26 cellular contexts compared by ENCODE assay signal in the genomic region with DNA sequence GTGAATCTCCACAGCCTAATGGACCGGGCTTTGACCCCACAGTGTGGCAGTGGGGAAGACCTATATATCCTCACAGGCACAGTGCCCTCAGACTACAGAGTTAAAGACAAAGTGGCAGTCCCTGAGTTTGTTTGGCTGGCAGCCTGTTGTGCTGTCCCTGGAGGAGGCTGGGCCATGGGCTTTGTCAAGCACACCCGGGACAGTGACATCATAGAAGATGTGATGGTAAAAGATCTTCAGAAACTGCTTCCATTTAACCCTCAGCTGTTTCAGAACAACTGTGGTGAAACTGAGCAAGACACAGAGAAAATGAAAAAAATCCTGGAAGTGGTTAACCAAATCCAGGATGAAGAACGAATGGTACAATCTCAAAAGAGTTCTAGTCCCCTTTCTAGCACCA.
"Had no signal": no experiment of that assay in that cellular context is flagged by ENCODE, and none has a peak within 500 bp of the region (broad histone marks: within the 10 kb centered on the region; RNA-seq: fewer than 3 reads in every experiment).

No MANE protein-coding gene starts in this region.

- H3K9ac ChIP-seq: SK-N-SH had no signal

- H3K27ac ChIP-seq: ascending aorta, Peyer's patch, RWPE1, SJCRH30, VCaP had no signal

- H3K4me3 ChIP-seq: ascending aorta, Peyer's patch, SJCRH30 had no signal

- H3K27me3 ChIP-seq: ascending aorta, Peyer's patch, SJCRH30 had no signal

- H3K9me3 Mint-ChIP-seq: activated CD4-positive, alpha-beta memory T cell treated with anti-CD3 and anti-CD28 coated beads for 36 hours; activated naive CD4-positive, alpha-beta T cell treated with anti-CD3 and anti-CD28 coated beads for 36 hours; activated T-helper 1 cell treated with anti-CD3 and anti-CD28 coated beads, Interleukin-12 subunit alpha, Interleukin-12 subunit beta, Interleukin-2, Interleukin-4 antibody, amounts not matched to agents 30 ng/mL and 10 ng/mL and 1 ng/mL, durations not matched to agents 14 hours and 24 hours and 36 hours; central memory CD8-positive, alpha-beta T cell; T-helper 1 cell treated with Interleukin-12 subunit alpha and Interleukin-12 subunit beta and Interleukin-4 antibody, amounts not matched to agents 30 μg/mL and 1 μg/mL, for 36 hours had no signal

- H3K4me3 Mint-ChIP-seq: activated CD4-positive, alpha-beta memory T cell treated with anti-CD3 and anti-CD28 coated beads for 36 hours; activated naive CD4-positive, alpha-beta T cell treated with anti-CD3 and anti-CD28 coated beads for 36 hours; activated T-helper 1 cell treated with anti-CD3 and anti-CD28 coated beads, Interleukin-12 subunit alpha, Interleukin-12 subunit beta, Interleukin-2, Interleukin-4 antibody, amounts not matched to agents 30 ng/mL and 10 ng/mL and 1 ng/mL, durations not matched to agents 14 hours and 24 hours and 36 hours; brain; central memory CD8-positive, alpha-beta T cell; T-helper 1 cell treated with Interleukin-12 subunit alpha and Interleukin-12 subunit beta and Interleukin-4 antibody, amounts not matched to agents 30 μg/mL and 1 μg/mL, for 36 hours had no signal

- H3K27me3 Mint-ChIP-seq: activated CD4-positive, alpha-beta memory T cell treated with anti-CD3 and anti-CD28 coated beads for 36 hours; brain; central memory CD8-positive, alpha-beta T cell had no signal

- H3K9me3 ChIP-seq: ascending aorta, Peyer's patch, SJCRH30, SK-N-SH had no signal

- H3K36me3 ChIP-seq: SJCRH30 had no signal

- H3K27ac Mint-ChIP-seq: activated CD4-positive, alpha-beta memory T cell treated with anti-CD3 and anti-CD28 coated beads for 36 hours; activated naive CD4-positive, alpha-beta T cell treated with anti-CD3 and anti-CD28 coated beads for 36 hours; activated T-helper 1 cell treated with anti-CD3 and anti-CD28 coated beads, Interleukin-12 subunit alpha, Interleukin-12 subunit beta, Interleukin-2, Interleukin-4 antibody, amounts not matched to agents 30 ng/mL and 10 ng/mL and 1 ng/mL, durations not matched to agents 14 hours and 24 hours and 36 hours; brain; T-helper 1 cell treated with Interleukin-12 subunit alpha and Interleukin-12 subunit beta and Interleukin-4 antibody, amounts not matched to agents 30 μg/mL and 1 μg/mL, for 36 hours had no signal

- H3K4me2 ChIP-seq: SK-N-SH had no signal

- DNase-seq: activated CD4-positive, alpha-beta memory T cell treated with anti-CD3 and anti-CD28 coated beads for 36 hours; activated CD4-positive, alpha-beta T cell treated with anti-CD3 and anti-CD28 coated beads for 48 hours; activated CD8-positive, alpha-beta memory T cell treated with anti-CD3 and anti-CD28 coated beads for 24 hours; activated effector memory CD4-positive, alpha-beta T cell treated with anti-CD3 and anti-CD28 coated beads, Interleukin-2, amount 50 U/mL, for 16 hours; activated naive CD4-positive, alpha-beta T cell treated with anti-CD3 and anti-CD28 coated beads for 36 hours; amniotic stem cell; Kasumi-1; KBM-7; NCI-H1105 treated with DMSO at 0.1 percent for 48 hours; NCI-H1436 treated with DMSO at 0.1 percent for 48 hours; NCI-H187; NCI-H2081 treated with DMSO at 0.1 percent for 48 hours; NCI-H446; NCI-H524; Peyer's patch; Right ventricle myocardium superior; SJCRH30; SK-N-SH; SW 1271 had no signal

- H3K4me1 ChIP-seq: ascending aorta, Peyer's patch, SJCRH30 had no signal
